In the genomic region with DNA sequence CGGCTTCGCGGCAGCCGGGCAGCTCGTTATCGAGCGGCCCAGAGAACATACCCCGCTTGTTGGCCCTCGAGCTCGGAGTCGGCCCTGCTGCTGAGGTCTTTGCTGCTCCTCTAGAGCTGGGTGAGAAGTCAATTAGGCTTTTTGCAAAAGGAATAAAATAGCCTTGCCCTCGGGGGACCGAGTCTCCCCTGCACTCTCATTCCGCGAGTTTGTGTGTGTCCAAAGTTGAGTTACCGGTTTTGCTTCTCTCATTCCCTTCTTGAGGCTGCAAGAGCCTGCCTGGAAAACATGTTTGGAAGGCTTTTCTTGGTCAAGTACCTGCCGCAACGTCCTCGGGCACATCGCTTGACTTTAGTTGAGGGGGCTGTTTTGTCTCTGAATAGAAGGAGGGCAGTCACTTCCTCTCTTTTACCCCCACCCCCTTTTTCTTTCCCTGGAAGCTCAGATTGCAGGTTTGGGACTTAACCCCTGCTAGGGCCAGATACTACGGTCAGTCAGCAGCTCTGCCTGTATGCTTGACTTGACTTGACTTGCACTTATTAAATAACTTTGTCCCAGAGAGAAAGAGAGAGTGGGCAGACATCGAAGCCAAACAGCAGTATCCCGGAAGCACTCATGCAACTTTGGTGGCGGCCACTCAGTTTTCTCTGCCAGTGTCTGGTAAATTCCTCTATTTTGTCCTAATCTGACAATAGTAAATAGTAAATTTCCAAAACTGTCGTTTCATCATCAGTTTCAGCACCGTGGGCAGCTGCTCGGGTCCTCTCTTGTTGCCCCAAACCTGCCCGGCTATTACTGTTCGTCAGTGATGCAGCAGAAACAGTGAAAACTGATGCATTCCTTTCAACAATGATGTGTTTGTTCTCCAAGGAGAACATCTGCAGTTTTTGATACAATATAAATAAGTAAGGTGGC, we compare ENCODE assay signal across 1 cellular context.
TF ChIP-seq lines count a peak whose summit lies in the region.

No MANE protein-coding gene starts in this region.

TF ChIP-seq in GM23338, 12 proteins besides CTCF, POLR2A, EP300 and RAD21 (continued from another document):
- TF ChIP-seq, protein P1, sequence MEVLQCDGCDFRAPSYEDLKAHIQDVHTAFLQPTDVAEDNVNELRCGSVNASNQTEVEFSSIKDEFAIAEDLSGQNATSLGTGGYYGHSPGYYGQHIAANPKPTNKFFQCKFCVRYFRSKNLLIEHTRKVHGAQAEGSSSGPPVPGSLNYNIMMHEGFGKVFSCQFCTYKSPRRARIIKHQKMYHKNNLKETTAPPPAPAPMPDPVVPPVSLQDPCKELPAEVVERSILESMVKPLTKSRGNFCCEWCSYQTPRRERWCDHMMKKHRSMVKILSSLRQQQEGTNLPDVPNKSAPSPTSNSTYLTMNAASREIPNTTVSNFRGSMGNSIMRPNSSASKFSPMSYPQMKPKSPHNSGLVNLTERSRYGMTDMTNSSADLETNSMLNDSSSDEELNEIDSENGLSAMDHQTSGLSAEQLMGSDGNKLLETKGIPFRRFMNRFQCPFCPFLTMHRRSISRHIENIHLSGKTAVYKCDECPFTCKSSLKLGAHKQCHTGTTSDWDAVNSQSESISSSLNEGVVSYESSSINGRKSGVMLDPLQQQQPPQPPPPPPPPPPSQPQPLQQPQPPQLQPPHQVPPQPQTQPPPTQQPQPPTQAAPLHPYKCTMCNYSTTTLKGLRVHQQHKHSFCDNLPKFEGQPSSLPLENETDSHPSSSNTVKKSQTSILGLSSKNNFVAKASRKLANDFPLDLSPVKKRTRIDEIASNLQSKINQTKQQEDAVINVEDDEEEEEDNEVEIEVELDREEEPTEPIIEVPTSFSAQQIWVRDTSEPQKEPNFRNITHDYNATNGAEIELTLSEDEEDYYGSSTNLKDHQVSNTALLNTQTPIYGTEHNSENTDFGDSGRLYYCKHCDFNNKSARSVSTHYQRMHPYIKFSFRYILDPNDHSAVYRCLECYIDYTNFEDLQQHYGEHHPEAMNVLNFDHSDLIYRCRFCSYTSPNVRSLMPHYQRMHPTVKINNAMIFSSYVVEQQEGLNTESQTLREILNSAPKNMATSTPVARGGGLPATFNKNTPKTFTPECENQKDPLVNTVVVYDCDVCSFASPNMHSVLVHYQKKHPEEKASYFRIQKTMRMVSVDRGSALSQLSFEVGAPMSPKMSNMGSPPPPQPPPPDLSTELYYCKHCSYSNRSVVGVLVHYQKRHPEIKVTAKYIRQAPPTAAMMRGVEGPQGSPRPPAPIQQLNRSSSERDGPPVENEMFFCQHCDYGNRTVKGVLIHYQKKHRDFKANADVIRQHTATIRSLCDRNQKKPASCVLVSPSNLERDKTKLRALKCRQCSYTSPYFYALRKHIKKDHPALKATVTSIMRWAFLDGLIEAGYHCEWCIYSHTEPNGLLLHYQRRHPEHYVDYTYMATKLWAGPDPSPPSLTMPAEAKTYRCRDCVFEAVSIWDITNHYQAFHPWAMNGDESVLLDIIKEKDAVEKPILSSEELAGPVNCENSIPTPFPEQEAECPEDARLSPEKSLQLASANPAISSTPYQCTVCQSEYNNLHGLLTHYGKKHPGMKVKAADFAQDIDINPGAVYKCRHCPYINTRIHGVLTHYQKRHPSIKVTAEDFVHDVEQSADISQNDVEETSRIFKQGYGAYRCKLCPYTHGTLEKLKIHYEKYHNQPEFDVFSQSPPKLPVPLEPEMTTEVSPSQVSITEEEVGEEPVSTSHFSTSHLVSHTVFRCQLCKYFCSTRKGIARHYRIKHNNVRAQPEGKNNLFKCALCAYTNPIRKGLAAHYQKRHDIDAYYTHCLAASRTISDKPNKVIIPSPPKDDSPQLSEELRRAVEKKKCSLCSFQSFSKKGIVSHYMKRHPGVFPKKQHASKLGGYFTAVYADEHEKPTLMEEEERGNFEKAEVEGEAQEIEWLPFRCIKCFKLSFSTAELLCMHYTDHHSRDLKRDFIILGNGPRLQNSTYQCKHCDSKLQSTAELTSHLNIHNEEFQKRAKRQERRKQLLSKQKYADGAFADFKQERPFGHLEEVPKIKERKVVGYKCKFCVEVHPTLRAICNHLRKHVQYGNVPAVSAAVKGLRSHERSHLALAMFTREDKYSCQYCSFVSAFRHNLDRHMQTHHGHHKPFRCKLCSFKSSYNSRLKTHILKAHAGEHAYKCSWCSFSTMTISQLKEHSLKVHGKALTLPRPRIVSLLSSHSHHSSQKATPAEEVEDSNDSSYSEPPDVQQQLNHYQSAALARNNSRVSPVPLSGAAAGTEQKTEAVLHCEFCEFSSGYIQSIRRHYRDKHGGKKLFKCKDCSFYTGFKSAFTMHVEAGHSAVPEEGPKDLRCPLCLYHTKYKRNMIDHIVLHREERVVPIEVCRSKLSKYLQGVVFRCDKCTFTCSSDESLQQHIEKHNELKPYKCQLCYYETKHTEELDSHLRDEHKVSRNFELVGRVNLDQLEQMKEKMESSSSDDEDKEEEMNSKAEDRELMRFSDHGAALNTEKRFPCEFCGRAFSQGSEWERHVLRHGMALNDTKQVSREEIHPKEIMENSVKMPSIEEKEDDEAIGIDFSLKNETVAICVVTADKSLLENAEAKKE (CRISPR knock-in tag; IDR thresholded peaks at IDR 0.05) = no peak
- no peak for TF ChIP-seq NANOG (IDR thresholded peaks at IDR 0.05; ENCODE audit: borderline replicate concordance)
